In genomic region chr11:111361082-111361801, GRCh38 we compare ENCODE assay signal across 23 cellular contexts. TPM values are rescaled to one million over a fixed set of nuclear protein-coding genes. Genes with fewer than 3 reads are reported as not detected.
DNase-seq lines count a peak whose midpoint lies in the region; ATAC-seq and TF ChIP-seq lines count a peak whose summit lies in the region.
"Had no signal": no experiment of that assay in that cellular context is flagged by ENCODE, and none has a peak within 500 bp of the region (broad histone marks: within the 10 kb centered on the region; RNA-seq: fewer than 3 reads in every experiment).

No MANE protein-coding gene starts in this region.

- H3K36me3 Mint-ChIP-seq in MCF 10A (ENCODE audit: insufficient read depth, unreplicated experiment) = no peaks in the 10 kb centered on the region
- no peaks in the 10 kb centered on the region for H3K36me3 Mint-ChIP-seq in HFFc6 (ENCODE audit: low read depth)
- H3K36me3 Mint-ChIP-seq in activated T-cell treated with anti-CD3 and anti-CD28 coated beads, Interleukin-2, amount 50 U/mL, for 24 hours (ENCODE audit: low read depth) = peaks cover 2% of the 10 kb centered on the region

- H3K9me3 Mint-ChIP-seq in MCF 10A (ENCODE audit: unreplicated experiment) (no peaks in the 10 kb centered on the region), HFFc6 (no peaks in the 10 kb centered on the region)
- no peaks in the 10 kb centered on the region for H3K9me3 Mint-ChIP-seq in activated T-cell treated with anti-CD3 and anti-CD28 coated beads, Interleukin-2, amount 50 U/mL, for 24 hours
- H3K9me3 Mint-ChIP-seq: activated CD4-positive, alpha-beta memory T cell treated with anti-CD3 and anti-CD28 coated beads for 36 hours; effector memory CD8-positive, alpha-beta T cell had no signal

- TF ChIP-seq CTCF in MCF 10A (IDR thresholded peaks at IDR 0.05; ENCODE audit: unreplicated experiment) = no peak
- TF ChIP-seq CTCF in breast epithelium (IDR thresholded peaks at IDR 0.05) = no peak
- TF ChIP-seq CTCF in Peyer's patch (IDR thresholded peaks at IDR 0.05) = no peak
- TF ChIP-seq CTCF in foreskin keratinocyte (conservative IDR thresholded peaks at IDR 0.05) = no peak
- TF ChIP-seq CTCF in HFFc6 (IDR thresholded peaks at IDR 0.05) = no peak
- no peak for TF ChIP-seq CTCF in vagina (IDR thresholded peaks at IDR 0.05)

- TF ChIP-seq POLR2A in breast epithelium (IDR thresholded peaks at IDR 0.05) (no peak), Peyer's patch (IDR thresholded peaks at IDR 0.05) (no peak), vagina (IDR thresholded peaks at IDR 0.05) (no peak)

- no peaks in the 10 kb centered on the region for H3K4me1 ChIP-seq in breast epithelium
- peaks cover 0 to 11% (median 6%) of the 10 kb centered on the region in 4 donors for H3K4me1 ChIP-seq in Peyer's patch
- no peaks in the 10 kb centered on the region for H3K4me1 ChIP-seq in foreskin keratinocyte
- H3K4me1 ChIP-seq in vagina = no peaks in the 10 kb centered on the region
- H3K4me1 ChIP-seq: A549, HAP-1, tibial artery had no signal

- POLR2A ChIA-PET in MCF 10A (lab: Yijun Ruan, JAX) = interaction anchor here (0.6 to 1.6 kb wide), 5 partner anchors 9 to 405 kb away, joined by 3 to 7 read pairs (median 5); partner anchors contain the start of gene PPP2R1B

- CTCF ChIA-PET in MCF 10A (lab: Yijun Ruan, JAX) = interaction anchor here (0.6 to 1.4 kb wide), 3 partner anchors 62 to 79 kb away, joined by 3 to 5 read pairs (median 4); no protein-coding TSS in a partner anchor

- H3K36me3 ChIP-seq in breast epithelium (no peaks in the 10 kb centered on the region), Peyer's patch (no peaks in the 10 kb centered on the region), vagina (no peaks in the 10 kb centered on the region)
- H3K36me3 ChIP-seq: HAP-1, tibial artery had no signal

- H3K27ac ChIP-seq in breast epithelium (no peak overlapping the region), Peyer's patch (peak overlapping the region in 3 of 4 donors; percentile 55 to 86 (median 65)), foreskin keratinocyte (no peak overlapping the region), vagina (no peak overlapping the region)
- H3K27ac ChIP-seq: A549, tibial artery had no signal

- H3K9me3 ChIP-seq in breast epithelium (no peaks in the 10 kb centered on the region), Peyer's patch (no peaks in the 10 kb centered on the region), vagina (no peaks in the 10 kb centered on the region)
- H3K9me3 ChIP-seq: A549; BLaER1 treated with 17β-estradiol and CSF1 and Interleukin-3, amounts not matched to agents 10 nM and 100 nM; HAP-1; tibial artery had no signal

- ATAC-seq in foreskin keratinocyte = peak; percentile 40
- ATAC-seq: A549; effector memory CD8-positive, alpha-beta T cell; left ventricle myocardium superior had no signal

- H3K4me1 Mint-ChIP-seq in MCF 10A (ENCODE audit: insufficient read depth, unreplicated experiment) (peaks cover 11% of the 10 kb centered on the region), HFFc6 (ENCODE audit: low read depth) (no peaks in the 10 kb centered on the region)
- H3K4me1 Mint-ChIP-seq in activated T-cell treated with anti-CD3 and anti-CD28 coated beads, Interleukin-2, amount 50 U/mL, for 24 hours (ENCODE audit: low read depth) = peaks cover 12% of the 10 kb centered on the region

- DNase-seq in MCF 10A (ENCODE audit: unreplicated experiment) = peak; percentile 57
- DNase-seq in breast epithelium (ENCODE audit: low spot score in 2 of 2) = no peak
- no peak for DNase-seq in Peyer's patch
- DNase-seq in foreskin keratinocyte = no peak
- no peak for DNase-seq in HFFc6
- DNase-seq in Kasumi-1 (lab: John Stamatoyannopoulos, UW) = no peak
- DNase-seq in vagina (ENCODE audit: extremely low spot score in 2 of 2) = no peak
- DNase-seq in activated T-cell treated with anti-CD3 and anti-CD28 coated beads, Interleukin-2, amount 50 U/mL, for 24 hours = no peak
- DNase-seq: activated CD4-positive, alpha-beta memory T cell treated with anti-CD3 and anti-CD28 coated beads for 36 hours; activated naive CD4-positive, alpha-beta T cell treated with anti-CD3 and anti-CD28 coated beads, Interleukin-2, amount 50 U/mL, for 16 hours; effector memory CD8-positive, alpha-beta T cell; head of caudate nucleus; IMR-90; left ventricle myocardium superior; NCI-H187; NK-92 treated with Interleukin-12 subunit alpha and Interleukin-12 subunit beta, amount 100 ng/mL, for 24 hours; tibial artery had no signal

- H3K4me3 ChIP-seq in breast epithelium (no peak overlapping the region), Peyer's patch (no peak overlapping the region), vagina (no peak overlapping the region)
- H3K4me3 ChIP-seq: A549; BLaER1 treated with 17β-estradiol and CSF1 and Interleukin-3, amounts not matched to agents 10 nM and 100 nM; HAP-1; tibial artery had no signal

- intact Hi-C loops in MCF 10A (cut with micrococcal nuclease) (no loop called here), breast epithelium (cut with DNase I; ENCODE audit: low total_unique reads) (no loop called here), vagina (cut with DNase I) (no loop called here)

- no TSS peak for BruUV-seq in MCF 10A (replicated peaks; lab: Mats Ljungman, UMichigan)

- no peaks in the 10 kb centered on the region for H3K27me3 ChIP-seq in breast epithelium
- no peaks in the 10 kb centered on the region for H3K27me3 ChIP-seq in Peyer's patch
- no peaks in the 10 kb centered on the region for H3K27me3 ChIP-seq in foreskin keratinocyte
- H3K27me3 ChIP-seq in vagina = no peaks in the 10 kb centered on the region
- H3K27me3 ChIP-seq: BLaER1 treated with 17β-estradiol and CSF1 and Interleukin-3, amounts not matched to agents 10 nM and 100 nM; tibial artery had no signal

- H3K4me3 Mint-ChIP-seq in MCF 10A (ENCODE audit: unreplicated experiment) = no peak overlapping the region
- H3K4me3 Mint-ChIP-seq in HFFc6 = no peak overlapping the region
- H3K4me3 Mint-ChIP-seq in activated T-cell treated with anti-CD3 and anti-CD28 coated beads, Interleukin-2, amount 50 U/mL, for 24 hours = no peak overlapping the region
- H3K4me3 Mint-ChIP-seq: activated CD4-positive, alpha-beta memory T cell treated with anti-CD3 and anti-CD28 coated beads for 36 hours; effector memory CD8-positive, alpha-beta T cell had no signal

- no peak overlapping the region for H3K27ac Mint-ChIP-seq in MCF 10A (ENCODE audit: low read depth, unreplicated experiment)
- H3K27ac Mint-ChIP-seq in HFFc6 = no peak overlapping the region
- no peak overlapping the region for H3K27ac Mint-ChIP-seq in activated T-cell treated with anti-CD3 and anti-CD28 coated beads, Interleukin-2, amount 50 U/mL, for 24 hours
- H3K27ac Mint-ChIP-seq: activated CD4-positive, alpha-beta memory T cell treated with anti-CD3 and anti-CD28 coated beads for 36 hours; effector memory CD8-positive, alpha-beta T cell had no signal

- H3K27me3 Mint-ChIP-seq in MCF 10A (ENCODE audit: insufficient read depth, unreplicated experiment) = no peaks in the 10 kb centered on the region
- H3K27me3 Mint-ChIP-seq in HFFc6 (ENCODE audit: insufficient read depth) = peaks cover 9% of the 10 kb centered on the region
- no peaks in the 10 kb centered on the region for H3K27me3 Mint-ChIP-seq in activated T-cell treated with anti-CD3 and anti-CD28 coated beads, Interleukin-2, amount 50 U/mL, for 24 hours
- H3K27me3 Mint-ChIP-seq: activated CD4-positive, alpha-beta memory T cell treated with anti-CD3 and anti-CD28 coated beads for 36 hours had no signal

RNA-seq across cellular contexts. Expression of gene POU2AF1, which starts 17.8 kb away (rescaled TPM):
- not detected in 2 replicates for total RNA-seq in MCF 10A (2022)
- 1 to 10 TPM in 2 of 3 donors, under 1 TPM in 1; 0.16 to 5.6 (median 3.5) TPM for total RNA-seq in breast epithelium
- 10 to 100 TPM in 1 of 4 donors, 1 to 10 TPM in 3; 5.0 to 33.0 (median 5.4) TPM for total RNA-seq in Peyer's patch
- total RNA-seq in foreskin keratinocyte = not detected in 2 replicates
- polyA plus RNA-seq in foreskin keratinocyte = not detected in 2 replicates
- total RNA-seq in HFFc6 (2021; fragmentation: NEBNext Ultra II Directional; extraction: Animal tissue kit (Norgen Biotek cat#: 25700)) = not detected
- total RNA-seq in vagina = not detected
- total RNA-seq: astrocyte, chondrocyte, IMR-90, renal cortical epithelial cell had no signal
- polyA plus RNA-seq: A549, IMR-90 had no signal

Comparison
In these comparisons a context has a peak if more than half of its experiments do, and no peak if none do; other contexts are left out.
1. H3K27ac ChIP-seq: peak in Peyer's patch (3 of 4); none in breast epithelium (0 of 2), foreskin keratinocyte (single experiment) and vagina (single experiment).